ENCODE assay signal across 1 cellular context in genomic region chr22:38811241-38811640, GRCh38.
TF ChIP-seq lines count a peak whose summit lies in the region.

No MANE protein-coding gene starts in this region.

TF ChIP-seq in K562, 482 proteins besides CTCF, POLR2A, EP300 and RAD21:
- TF ChIP-seq MCM3 (IDR thresholded peaks at IDR 0.05): no peak
- 0 out of 2 replicates have a peak, but pooled peaks have one; percentile 25 for TF ChIP-seq EHMT2 (IDR thresholded peaks at IDR 0.05)
- TF ChIP-seq PHTF2 (CRISPR knock-in tag; IDR thresholded peaks at IDR 0.05): no peak
- TF ChIP-seq SRSF1 (IDR thresholded peaks at IDR 0.05; ENCODE audit: low read depth, low read length): no peak
- no peak for TF ChIP-seq SNIP1 (IDR thresholded peaks at IDR 0.05; ENCODE audit: low read depth)
- TF ChIP-seq E4F1 (CRISPR knock-in tag; IDR thresholded peaks at IDR 0.05; ENCODE audit: borderline replicate concordance): no peak
